In the genomic region with DNA sequence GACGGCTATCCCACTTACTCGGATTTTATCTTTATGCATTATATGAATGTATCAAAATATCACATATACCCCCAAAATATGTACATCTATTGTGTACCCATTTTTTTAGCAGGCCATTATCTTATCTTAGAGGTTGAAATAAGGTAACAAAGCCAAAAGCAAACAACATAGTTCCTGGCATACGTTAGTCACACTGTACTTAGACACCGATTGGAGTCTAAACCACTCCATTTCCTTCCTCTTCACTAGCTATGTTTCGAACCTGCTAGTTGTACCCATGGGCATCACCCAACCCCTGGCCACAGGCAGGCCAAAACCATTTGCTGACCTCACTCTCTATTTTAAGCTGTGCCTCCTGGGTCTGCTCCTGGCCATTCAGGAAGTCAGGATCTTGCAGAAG, we compare ENCODE assay signal across 29 cellular contexts.
"Had no signal": no experiment of that assay in that cellular context is flagged by ENCODE, and none has a peak within 500 bp of the region (broad histone marks: within the 10 kb centered on the region; RNA-seq: fewer than 3 reads in every experiment).

No MANE protein-coding gene starts in this region.

- H3K27ac Mint-ChIP-seq: dendritic cell treated with granulocyte-macrophage colony-stimulating factor and Interleukin-4, amounts not matched to agents 40 ng/mL and 50 ng/mL, for 4 days; effector memory CD8-positive, alpha-beta T cell; endodermal cell had no signal

- H3K4me1 ChIP-seq: colonic mucosa, esophagus muscularis mucosa, esophagus squamous epithelium, foreskin keratinocyte, gastrocnemius medialis, gastroesophageal sphincter, heart left ventricle, heart right ventricle had no signal

- H3K4me3 Mint-ChIP-seq: dendritic cell treated with granulocyte-macrophage colony-stimulating factor and Interleukin-4, amounts not matched to agents 40 ng/mL and 50 ng/mL, for 4 days; effector memory CD8-positive, alpha-beta T cell; endodermal cell had no signal

- DNase-seq: colonic mucosa; cortex of kidney; dermis blood vessel endothelial cell; dorsolateral prefrontal cortex; effector CD4-positive, alpha-beta T cell; effector CD8-positive, alpha-beta T cell; effector memory CD4-positive, alpha-beta T cell; effector memory CD8-positive, alpha-beta T cell; endodermal cell; erythroblast; esophagus squamous epithelium; foreskin fibroblast; foreskin keratinocyte; foreskin melanocyte; gastrocnemius medialis; glutamatergic neuron; head of caudate nucleus; heart left ventricle; heart right ventricle had no signal

- H3K9me3 ChIP-seq: colonic mucosa, esophagus muscularis mucosa, esophagus squamous epithelium, gastrocnemius medialis, gastroesophageal sphincter, heart left ventricle, heart right ventricle had no signal

- H3K4me2 ChIP-seq: hepatocyte had no signal

- FAIRE-seq: endometrium, endothelial cell of umbilical vein, frontal cortex had no signal

- H3K9me3 Mint-ChIP-seq: dendritic cell treated with granulocyte-macrophage colony-stimulating factor and Interleukin-4, amounts not matched to agents 40 ng/mL and 50 ng/mL, for 4 days; effector memory CD8-positive, alpha-beta T cell had no signal

- H3K4me1 Mint-ChIP-seq: endodermal cell had no signal

- H3K27ac ChIP-seq: colonic mucosa, coronary artery, dorsolateral prefrontal cortex, epithelial cell of prostate, esophagus muscularis mucosa, esophagus squamous epithelium, foreskin keratinocyte, gastrocnemius medialis, gastroesophageal sphincter, heart left ventricle, heart right ventricle, hepatocyte had no signal

- H3K27me3 ChIP-seq: colonic mucosa, dorsolateral prefrontal cortex, esophagus muscularis mucosa, esophagus squamous epithelium, foreskin keratinocyte, gastrocnemius medialis, gastroesophageal sphincter, heart left ventricle, heart right ventricle, hepatocyte had no signal

- H3K36me3 ChIP-seq: colonic mucosa, esophagus muscularis mucosa, esophagus squamous epithelium, gastrocnemius medialis, gastroesophageal sphincter, heart left ventricle, heart right ventricle had no signal

- H3K27me3 Mint-ChIP-seq: dendritic cell treated with granulocyte-macrophage colony-stimulating factor and Interleukin-4, amounts not matched to agents 40 ng/mL and 50 ng/mL, for 4 days; effector memory CD8-positive, alpha-beta T cell had no signal

- H3K4me3 ChIP-seq: colonic mucosa, coronary artery, dorsolateral prefrontal cortex, esophagus muscularis mucosa, esophagus squamous epithelium, gastrocnemius medialis, gastroesophageal sphincter, heart left ventricle, heart right ventricle, hepatocyte had no signal

- ATAC-seq: effector memory CD8-positive, alpha-beta T cell; esophagus mucosa; foreskin keratinocyte; gastrocnemius medialis; gastroesophageal sphincter; heart left ventricle; heart right ventricle had no signal
